22 cellular contexts compared by ENCODE assay signal in genomic region chr12:59792647-59793046, GRCh38.
"Had no signal": no experiment of that assay in that cellular context is flagged by ENCODE, and none has a peak within 500 bp of the region (broad histone marks: within the 10 kb centered on the region; RNA-seq: fewer than 3 reads in every experiment).

No MANE protein-coding gene starts in this region.

- H3K4me1 Mint-ChIP-seq: endodermal cell had no signal

- H3K27me3 Mint-ChIP-seq: dendritic cell treated with granulocyte-macrophage colony-stimulating factor and Interleukin-4, amounts not matched to agents 40 ng/mL and 50 ng/mL, for 4 days; effector memory CD8-positive, alpha-beta T cell had no signal

- ATAC-seq: effector memory CD8-positive, alpha-beta T cell; esophagus mucosa; foreskin keratinocyte; gastrocnemius medialis; gastroesophageal sphincter had no signal

- H3K27ac Mint-ChIP-seq: dendritic cell treated with granulocyte-macrophage colony-stimulating factor and Interleukin-4, amounts not matched to agents 40 ng/mL and 50 ng/mL, for 4 days; effector memory CD8-positive, alpha-beta T cell; endodermal cell had no signal

- H3K4me3 Mint-ChIP-seq: dendritic cell treated with granulocyte-macrophage colony-stimulating factor and Interleukin-4, amounts not matched to agents 40 ng/mL and 50 ng/mL, for 4 days; effector memory CD8-positive, alpha-beta T cell; endodermal cell had no signal

- H3K9me3 Mint-ChIP-seq: endodermal cell had no signal

- DNase-seq: colonic mucosa; cortex of kidney; dermis blood vessel endothelial cell; dorsolateral prefrontal cortex; effector CD4-positive, alpha-beta T cell; effector CD8-positive, alpha-beta T cell; effector memory CD4-positive, alpha-beta T cell; effector memory CD8-positive, alpha-beta T cell; endodermal cell; erythroblast; esophagus squamous epithelium; foreskin fibroblast; foreskin keratinocyte; foreskin melanocyte; gastrocnemius medialis; glutamatergic neuron; head of caudate nucleus; heart left ventricle; heart right ventricle had no signal
